21 cellular contexts compared by ENCODE assay signal in genomic region chr14:70724944-70725343, GRCh38.
"Had no signal": no experiment of that assay in that cellular context is flagged by ENCODE, and none has a peak within 500 bp of the region (broad histone marks: within the 10 kb centered on the region; RNA-seq: fewer than 3 reads in every experiment).

No MANE protein-coding gene starts in this region.

- H3K27me3 ChIP-seq: cardiac muscle cell, Peyer's patch had no signal

- H3K9me3 ChIP-seq: Peyer's patch had no signal

- H3K4me3 ChIP-seq: cardiac muscle cell, Peyer's patch had no signal

- DNase-seq: activated CD4-positive, alpha-beta T cell treated with anti-CD3 and anti-CD28 coated beads for 1 hour; activated CD4-positive, alpha-beta T cell treated with anti-CD3 and anti-CD28 coated beads, Interleukin-2, amount 10 ng/mL, durations not matched to agents 24 days and 14 days; activated CD4-positive, alpha-beta T cell treated with anti-CD3 and anti-CD28 coated beads, Interleukin-2, amount 50 U/mL, for 48 hours; activated CD8-positive, alpha-beta memory T cell treated with anti-CD3 and anti-CD28 coated beads, Interleukin-2, amount 10 ng/mL, durations not matched to agents 7 days and 5 days; activated gamma-delta T cell; activated naive CD4-positive, alpha-beta T cell treated with anti-CD3 and anti-CD28 coated beads for 36 hours; activated T-cell treated with anti-CD3 and anti-CD28 coated beads, Interleukin-2, amount 50 U/mL, for 48 hours; amygdala; MM.1S; NCI-H1105; NCI-H1436; NCI-H187; NCI-H2081; NCI-H510A treated with DMSO at 0.1 percent for 48 hours; Peyer's patch; SHP77; T-helper 17 cell; T-helper 9 cell had no signal

- FAIRE-seq: astrocyte had no signal

- ATAC-seq: activated CD8-positive, alpha-beta memory T cell treated with anti-CD3 and anti-CD28 coated beads, Interleukin-2, amount 10 ng/mL, durations not matched to agents 7 days and 5 days; activated T-helper 17 cell treated with anti-CD3 and anti-CD28 coated beads, Interleukin-2, amount 50 U/mL, for 72 hours; T-helper 17 cell had no signal

- H3K4me1 ChIP-seq: Peyer's patch had no signal

- H3K27ac ChIP-seq: cardiac muscle cell, Peyer's patch had no signal

- H3K36me3 ChIP-seq: cardiac muscle cell had no signal
